ENCODE assay signal across 9 cellular contexts in genomic region chr2:84925336-84925723, GRCh38. TPM values are rescaled to one million over a fixed set of nuclear protein-coding genes. Genes with fewer than 3 reads are reported as not detected.
A peak's percentile ranks its signal among the peaks of the same experiment; 100 is the strongest.
DNase-seq lines count a peak whose midpoint lies in the region; ATAC-seq and TF ChIP-seq lines count a peak whose summit lies in the region.
"Had no signal": no experiment of that assay in that cellular context is flagged by ENCODE, and none has a peak within 500 bp of the region (broad histone marks: within the 10 kb centered on the region; RNA-seq: fewer than 3 reads in every experiment).

No MANE protein-coding gene starts in this region.

- DNase-seq in heart right ventricle, result no peak
- no peak for DNase-seq in Right ventricle myocardium inferior (ENCODE audit: missing footprints)
- no peak for DNase-seq in immature natural killer cell
- no peak for DNase-seq in vagina (ENCODE audit: extremely low spot score in 2 of 2)
- DNase-seq in GM19240 (ENCODE audit: insufficient read length, low spot score), result no peak
- DNase-seq in ureter (ENCODE audit: low spot score), result no peak

- ATAC-seq in heart right ventricle (peak in 1 of 8 donors; percentile 32), Right ventricle myocardium inferior (no peak), SK-N-SH treated with all-trans-retinoic acid at 6 μM for 48 hours (peak; percentile 2; the same call in 2 of the 3 replicates), HG03196 (IDR thresholded peaks at IDR 0.05; ENCODE audit: unreplicated experiment) (no peak)

- WGBS in heart right ventricle, 2 donors, result 93 to 95% methylated on average over 2 of the region's 2 CpGs

- intact Hi-C loops in heart right ventricle (cut with DNase I) (loop anchor here in 7 of 10 donors (1.0 to 10.0 kb wide), 8 partner anchors 20 to 433 kb away; partner anchors contain the start of genes TRABD2A (in 3 of the 7) and TMSB10 (in 2 of the 7)), Right ventricle myocardium inferior (cut with DNase I) (loop anchor here (1.0 to 10.0 kb wide), 3 partner anchors 20 to 359 kb away; partner anchors contain the start of genes KCMF1 and TMSB10), vagina (cut with DNase I) (no loop called here)

- no peaks in the 10 kb centered on the region for H3K9me3 Mint-ChIP-seq in immature natural killer cell

- H3K27ac Mint-ChIP-seq in immature natural killer cell, result peak overlapping the region in 5 of 6 donors; percentile 15 to 91 (median 88)

- peaks cover 4 to 9% (median 8%) of the 10 kb centered on the region in 3 donors for H3K27me3 Mint-ChIP-seq in immature natural killer cell (ENCODE audit: low read depth in 3 of 3)

- H3K36me3 Mint-ChIP-seq in immature natural killer cell, result no peaks in the 10 kb centered on the region

- no peaks in the 10 kb centered on the region for H3K27me3 ChIP-seq in heart right ventricle
- no peaks in the 10 kb centered on the region for H3K27me3 ChIP-seq in vagina

- H3K4me3 ChIP-seq in heart right ventricle, result peak overlapping the region in 4 of 10 donors; percentile 5 to 52 (median 38)
- peak overlapping the region in 1 of 2 donors; percentile 47 for H3K4me3 ChIP-seq in vagina

- H3K9me3 ChIP-seq in heart right ventricle (no peaks in the 10 kb centered on the region), vagina (no peaks in the 10 kb centered on the region)
- H3K9me3 ChIP-seq: Caco-2 had no signal

- TF ChIP-seq POLR2A in vagina (IDR thresholded peaks at IDR 0.05), result no peak

- no peaks in the 10 kb centered on the region for H3K36me3 ChIP-seq in heart right ventricle
- H3K36me3 ChIP-seq in vagina, result no peaks in the 10 kb centered on the region

- H3K27ac ChIP-seq in heart right ventricle, result peak overlapping the region in 9 of 10 donors; percentile 29 to 91 (median 83)
- H3K27ac ChIP-seq in vagina, result peak overlapping the region; percentile 17

- H3K4me3 Mint-ChIP-seq in immature natural killer cell, result peak overlapping the region; percentile 88 to 97 (median 93)

- peaks cover 27 to 31% of the 10 kb centered on the region in 2 donors for H3K4me1 Mint-ChIP-seq in immature natural killer cell

- TF ChIP-seq CTCF in heart right ventricle (IDR thresholded peaks at IDR 0.05) (no peak), vagina (IDR thresholded peaks at IDR 0.05) (no peak)

- H3K4me1 ChIP-seq in heart right ventricle, result peaks cover 6 to 41% (median 26%) of the 10 kb centered on the region in 9 donors
- H3K4me1 ChIP-seq in vagina, result peaks cover 22% of the 10 kb centered on the region

TF ChIP-seq in SK-N-SH treated with all-trans-retinoic acid at 6 μM for 48 hours, 23 proteins besides CTCF, POLR2A, EP300 and RAD21:
- TF ChIP-seq ESRRG (CRISPR knock-in tag; IDR thresholded peaks at IDR 0.05), result no peak
- no peak for TF ChIP-seq ZFP3 (CRISPR knock-in tag; IDR thresholded peaks at IDR 0.05)

RNA-seq across cellular contexts. Expression of gene TMSB10, which starts 19.9 kb away (rescaled TPM):
- total RNA-seq in heart right ventricle (1,000 to 10,000 TPM in 2 of 10 donors, 100 to 1,000 TPM in 8; 217 to 1,060 (median 297) TPM), Right ventricle myocardium inferior (571 TPM), vagina (2,211 TPM), ureter (1,066 TPM)
- polyA plus RNA-seq in heart right ventricle (1,000 to 10,000 TPM; 1,049 to 2,308 TPM), immature natural killer cell (1,000 to 10,000 TPM; 4,386 to 7,531 (median 5,397) TPM)

RNA-seq across cellular contexts. Expression of gene TRABD2A, which starts 44.4 kb away (rescaled TPM):
- total RNA-seq in heart right ventricle (1 to 10 TPM in 3 of 10 donors, under 1 TPM in 7; 0.34 to 2.0 (median 0.55) TPM), Right ventricle myocardium inferior (0.73 TPM), vagina (5.4 TPM), ureter (4.1 TPM)
- polyA plus RNA-seq in heart right ventricle (1 to 10 TPM in 1 of 2 donors, under 1 TPM in 1; 0.97 to 1.5 TPM), immature natural killer cell (1 to 10 TPM in 1 of 3 donors, under 1 TPM in 1, not detected in 1; 0.66 to 3.0 TPM)

RNA-seq across cellular contexts. Expression of gene KCMF1, which starts 45.6 kb away (rescaled TPM):
- 10 to 100 TPM; 69.0 to 89.5 (median 81.0) TPM for total RNA-seq in heart right ventricle
- 10 to 100 TPM in 1 of 2 donors, 1 to 10 TPM in 1; 6.9 to 39.4 TPM for polyA plus RNA-seq in heart right ventricle
- total RNA-seq in Right ventricle myocardium inferior, result 87.5 TPM
- 10 to 100 TPM; 19.4 to 29.2 (median 25.5) TPM for polyA plus RNA-seq in immature natural killer cell
- 29.7 TPM for total RNA-seq in vagina
- total RNA-seq in ureter, result 55.2 TPM
